In the genomic region with DNA sequence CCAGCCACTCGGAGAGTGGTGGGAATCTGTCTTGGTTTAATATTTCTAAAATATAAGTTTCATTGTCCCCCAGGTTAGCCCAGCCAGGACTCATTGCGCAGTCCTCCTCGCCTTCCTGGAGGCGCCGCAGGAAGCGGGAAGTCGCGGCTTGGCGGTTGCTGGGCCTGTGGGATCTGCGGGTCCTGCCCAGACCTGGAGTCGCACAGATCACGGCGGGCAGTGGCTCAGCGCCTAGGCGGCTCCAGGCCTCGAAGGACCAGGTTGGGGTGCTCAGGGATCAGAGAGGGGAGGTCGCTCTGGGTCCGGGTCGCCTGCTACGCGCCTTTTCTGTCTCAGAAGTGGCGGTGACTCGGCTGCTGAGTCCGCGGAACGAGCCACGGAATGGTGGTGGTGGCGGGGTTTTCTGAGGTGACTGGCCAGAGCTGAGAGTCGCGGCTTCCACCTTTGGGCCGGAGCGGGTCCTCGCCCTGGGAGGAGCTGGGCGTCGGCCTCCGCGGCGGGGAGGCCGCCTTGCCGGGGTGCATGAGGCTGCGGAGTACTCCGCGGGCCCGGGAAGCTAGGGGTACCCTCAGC, we compare ENCODE assay signal across 1 cellular context.
TF ChIP-seq lines count a peak whose summit lies in the region.

No MANE protein-coding gene starts in this region.

TF ChIP-seq in HepG2, 621 proteins besides CTCF, POLR2A, EP300 and RAD21 (continued from another document):
- TF ChIP-seq, protein P1, sequence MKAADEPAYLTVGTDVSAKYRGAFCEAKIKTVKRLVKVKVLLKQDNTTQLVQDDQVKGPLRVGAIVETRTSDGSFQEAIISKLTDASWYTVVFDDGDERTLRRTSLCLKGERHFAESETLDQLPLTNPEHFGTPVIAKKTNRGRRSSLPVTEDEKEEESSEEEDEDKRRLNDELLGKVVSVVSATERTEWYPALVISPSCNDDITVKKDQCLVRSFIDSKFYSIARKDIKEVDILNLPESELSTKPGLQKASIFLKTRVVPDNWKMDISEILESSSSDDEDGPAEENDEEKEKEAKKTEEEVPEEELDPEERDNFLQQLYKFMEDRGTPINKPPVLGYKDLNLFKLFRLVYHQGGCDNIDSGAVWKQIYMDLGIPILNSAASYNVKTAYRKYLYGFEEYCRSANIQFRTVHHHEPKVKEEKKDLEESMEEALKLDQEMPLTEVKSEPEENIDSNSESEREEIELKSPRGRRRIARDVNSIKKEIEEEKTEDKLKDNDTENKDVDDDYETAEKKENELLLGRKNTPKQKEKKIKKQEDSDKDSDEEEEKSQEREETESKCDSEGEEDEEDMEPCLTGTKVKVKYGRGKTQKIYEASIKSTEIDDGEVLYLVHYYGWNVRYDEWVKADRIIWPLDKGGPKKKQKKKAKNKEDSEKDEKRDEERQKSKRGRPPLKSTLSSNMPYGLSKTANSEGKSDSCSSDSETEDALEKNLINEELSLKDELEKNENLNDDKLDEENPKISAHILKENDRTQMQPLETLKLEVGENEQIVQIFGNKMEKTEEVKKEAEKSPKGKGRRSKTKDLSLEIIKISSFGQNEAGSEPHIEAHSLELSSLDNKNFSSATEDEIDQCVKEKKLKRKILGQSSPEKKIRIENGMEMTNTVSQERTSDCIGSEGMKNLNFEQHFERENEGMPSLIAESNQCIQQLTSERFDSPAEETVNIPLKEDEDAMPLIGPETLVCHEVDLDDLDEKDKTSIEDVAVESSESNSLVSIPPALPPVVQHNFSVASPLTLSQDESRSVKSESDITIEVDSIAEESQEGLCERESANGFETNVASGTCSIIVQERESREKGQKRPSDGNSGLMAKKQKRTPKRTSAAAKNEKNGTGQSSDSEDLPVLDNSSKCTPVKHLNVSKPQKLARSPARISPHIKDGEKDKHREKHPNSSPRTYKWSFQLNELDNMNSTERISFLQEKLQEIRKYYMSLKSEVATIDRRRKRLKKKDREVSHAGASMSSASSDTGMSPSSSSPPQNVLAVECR (CRISPR knock-in tag; IDR thresholded peaks at IDR 0.05; ENCODE audit: borderline replicate concordance): 0 out of 2 replicates have a peak, but pooled peaks have one; percentile 17
- no peak for TF ChIP-seq NAIF1 (CRISPR knock-in tag; IDR thresholded peaks at IDR 0.05; ENCODE audit: borderline replicate concordance)
- TF ChIP-seq ZNF501 (CRISPR knock-in tag; IDR thresholded peaks at IDR 0.05): peak; percentile 27; the same call in 1 of the 2 replicates
- peak; percentile 37 for TF ChIP-seq AGO2 (optimal IDR thresholded peaks at IDR 0.05; ENCODE audit: low read depth, low read length)
- peak; percentile 41; the same call in 1 of the 2 replicates for TF ChIP-seq RBFOX2 (IDR thresholded peaks at IDR 0.05; ENCODE audit: low read depth, low read length)
- TF ChIP-seq ZNF747 (CRISPR knock-in tag; IDR thresholded peaks at IDR 0.05; ENCODE audit: borderline replicate concordance): 0 out of 2 replicates have a peak, but pooled peaks have one; percentile 30
- TF ChIP-seq, protein P2, sequence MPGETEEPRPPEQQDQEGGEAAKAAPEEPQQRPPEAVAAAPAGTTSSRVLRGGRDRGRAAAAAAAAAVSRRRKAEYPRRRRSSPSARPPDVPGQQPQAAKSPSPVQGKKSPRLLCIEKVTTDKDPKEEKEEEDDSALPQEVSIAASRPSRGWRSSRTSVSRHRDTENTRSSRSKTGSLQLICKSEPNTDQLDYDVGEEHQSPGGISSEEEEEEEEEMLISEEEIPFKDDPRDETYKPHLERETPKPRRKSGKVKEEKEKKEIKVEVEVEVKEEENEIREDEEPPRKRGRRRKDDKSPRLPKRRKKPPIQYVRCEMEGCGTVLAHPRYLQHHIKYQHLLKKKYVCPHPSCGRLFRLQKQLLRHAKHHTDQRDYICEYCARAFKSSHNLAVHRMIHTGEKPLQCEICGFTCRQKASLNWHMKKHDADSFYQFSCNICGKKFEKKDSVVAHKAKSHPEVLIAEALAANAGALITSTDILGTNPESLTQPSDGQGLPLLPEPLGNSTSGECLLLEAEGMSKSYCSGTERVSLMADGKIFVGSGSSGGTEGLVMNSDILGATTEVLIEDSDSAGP (CRISPR knock-in tag; IDR thresholded peaks at IDR 0.05; ENCODE audit: borderline replicate concordance): peak; percentile 41; the same call in 1 of the 2 replicates
- TF ChIP-seq, protein P3, sequence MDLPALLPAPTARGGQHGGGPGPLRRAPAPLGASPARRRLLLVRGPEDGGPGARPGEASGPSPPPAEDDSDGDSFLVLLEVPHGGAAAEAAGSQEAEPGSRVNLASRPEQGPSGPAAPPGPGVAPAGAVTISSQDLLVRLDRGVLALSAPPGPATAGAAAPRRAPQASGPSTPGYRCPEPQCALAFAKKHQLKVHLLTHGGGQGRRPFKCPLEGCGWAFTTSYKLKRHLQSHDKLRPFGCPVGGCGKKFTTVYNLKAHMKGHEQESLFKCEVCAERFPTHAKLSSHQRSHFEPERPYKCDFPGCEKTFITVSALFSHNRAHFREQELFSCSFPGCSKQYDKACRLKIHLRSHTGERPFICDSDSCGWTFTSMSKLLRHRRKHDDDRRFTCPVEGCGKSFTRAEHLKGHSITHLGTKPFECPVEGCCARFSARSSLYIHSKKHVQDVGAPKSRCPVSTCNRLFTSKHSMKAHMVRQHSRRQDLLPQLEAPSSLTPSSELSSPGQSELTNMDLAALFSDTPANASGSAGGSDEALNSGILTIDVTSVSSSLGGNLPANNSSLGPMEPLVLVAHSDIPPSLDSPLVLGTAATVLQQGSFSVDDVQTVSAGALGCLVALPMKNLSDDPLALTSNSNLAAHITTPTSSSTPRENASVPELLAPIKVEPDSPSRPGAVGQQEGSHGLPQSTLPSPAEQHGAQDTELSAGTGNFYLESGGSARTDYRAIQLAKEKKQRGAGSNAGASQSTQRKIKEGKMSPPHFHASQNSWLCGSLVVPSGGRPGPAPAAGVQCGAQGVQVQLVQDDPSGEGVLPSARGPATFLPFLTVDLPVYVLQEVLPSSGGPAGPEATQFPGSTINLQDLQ (CRISPR knock-in tag; IDR thresholded peaks at IDR 0.05): no peak
